Comparison of ENCODE assay signal across 33 cellular contexts in genomic region chr2:61862085-61862484, GRCh38. TPM values are rescaled to one million over a fixed set of nuclear protein-coding genes. Genes with fewer than 3 reads are reported as not detected.
"Had no signal": no experiment of that assay in that cellular context is flagged by ENCODE, and none has a peak within 500 bp of the region (broad histone marks: within the 10 kb centered on the region; RNA-seq: fewer than 3 reads in every experiment).

No MANE protein-coding gene starts in this region.

- H3K36me3 ChIP-seq: breast epithelium had no signal

- DNase-seq: activated effector memory CD4-positive, alpha-beta T cell treated with anti-CD3 and anti-CD28 coated beads, Interleukin-2, amount 50 U/mL, for 16 hours; activated effector memory CD4-positive, alpha-beta T cell treated with Interleukin-2 at 50 U/mL for 16 hours; activated gamma-delta T cell; activated gamma-delta T cell treated with Interleukin-2 at 50 U/mL for 16 hours; activated naive CD4-positive, alpha-beta T cell; activated naive CD4-positive, alpha-beta T cell treated with anti-CD3 and anti-CD28 coated beads for 36 hours; activated naive CD4-positive, alpha-beta T cell treated with anti-CD3 and anti-CD28 coated beads, Interleukin-2, amount 10 ng/mL, durations not matched to agents 7 days and 5 days; activated naive CD4-positive, alpha-beta T cell treated with anti-CD3 and anti-CD28 coated beads, Interleukin-2, amount 50 U/mL, for 16 hours; activated naive CD4-positive, alpha-beta T cell treated with Interleukin-2 at 50 U/mL for 16 hours; activated naive CD8-positive, alpha-beta T cell treated with anti-CD3 and anti-CD28 coated beads for 36 hours; activated naive CD8-positive, alpha-beta T cell treated with anti-CD3 and anti-CD28 coated beads, Interleukin-2, amount 10 ng/mL, durations not matched to agents 7 days and 5 days; activated naive CD8-positive, alpha-beta T cell treated with anti-CD3 and anti-CD28 coated beads, Interleukin-2, amount 50 U/mL, for 24 hours; activated T-cell treated with anti-CD3 and anti-CD28 coated beads, Interleukin-2, amount 50 U/mL, for 1 hour; activated T-cell treated with anti-CD3 and anti-CD28 coated beads, Interleukin-2, amount 50 U/mL, for 24 hours; activated T-cell treated with anti-CD3 and anti-CD28 coated beads, Interleukin-2, amount 50 U/mL, for 4 hours; activated T-cell treated with anti-CD3 and anti-CD28 coated beads, Interleukin-2, amount 50 U/mL, for 48 hours; activated T-cell treated with anti-CD3 and anti-CD28 coated beads, Interleukin-2, amount 50 U/mL, for 72 hours; adrenal gland; amniotic stem cell; amygdala; anterior cingulate cortex; aorta; body of pancreas; brain microvascular endothelial cell; caudate nucleus; central memory CD4-positive, alpha-beta T cell; cerebellar nuclear complex had no signal

- H3K4me1 ChIP-seq: adrenal gland, ascending aorta, body of pancreas, breast epithelium had no signal

- H3K4me3 ChIP-seq: adrenal gland, ascending aorta, body of pancreas, breast epithelium, cardiac muscle cell had no signal

- FAIRE-seq: astrocyte, bronchial epithelial cell had no signal

- ATAC-seq: activated naive CD8-positive, alpha-beta T cell treated with anti-CD3 and anti-CD28 coated beads, Interleukin-2, amount 50 U/mL, for 24 hours; activated T-cell treated with anti-CD3 and anti-CD28 coated beads, Interleukin-2, amount 50 U/mL, for 4 hours; activated T-cell treated with anti-CD3 and anti-CD28 coated beads, Interleukin-2, amount 50 U/mL, for 72 hours; activated T-helper 17 cell treated with anti-CD3 and anti-CD28 coated beads, Interleukin-2, amount 50 U/mL, for 72 hours; body of pancreas had no signal

- H3K27me3 ChIP-seq: adrenal gland, ascending aorta, body of pancreas, brain microvascular endothelial cell, breast epithelium, cardiac muscle cell had no signal

- H3K27ac ChIP-seq: adrenal gland, ascending aorta, body of pancreas, brain microvascular endothelial cell, breast epithelium, cardiac muscle cell had no signal

- H3K9me3 ChIP-seq: ascending aorta, body of pancreas had no signal

RNA-seq across cellular contexts. Expression of gene FAM161A, which starts 8.2 kb away (rescaled TPM):
- total RNA-seq: ascending aorta had no signal
